ENCODE assay signal across 10 cellular contexts in the genomic region with DNA sequence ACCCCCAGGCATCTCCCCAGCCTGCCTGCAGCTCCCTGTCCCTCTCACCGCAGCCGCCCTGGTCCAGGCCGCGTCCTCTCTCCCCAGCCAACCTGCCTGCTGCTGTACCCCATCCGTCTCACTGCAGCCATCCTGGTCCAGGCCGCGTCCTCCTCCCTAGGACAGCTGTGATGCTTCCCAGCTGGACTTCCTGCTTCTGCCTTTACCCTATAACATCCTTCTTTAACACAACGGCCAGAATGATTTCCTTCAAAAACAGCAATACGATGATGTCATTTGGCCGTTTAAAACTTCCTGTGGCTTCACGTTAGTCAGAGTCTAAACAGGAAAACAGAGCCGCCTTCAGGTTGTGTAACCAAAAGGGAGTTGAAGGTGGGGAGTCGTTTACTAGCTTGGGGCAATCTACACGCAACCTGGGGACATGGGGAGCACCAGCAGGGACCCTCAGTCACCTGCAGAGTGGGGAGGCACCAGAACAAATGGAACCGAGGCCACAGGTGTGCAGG. TPM values are rescaled to one million over a fixed set of nuclear protein-coding genes. Genes with fewer than 3 reads are reported as not detected.
DNase-seq lines count a peak whose midpoint lies in the region; ATAC-seq and TF ChIP-seq lines count a peak whose summit lies in the region.
"Had no signal": no experiment of that assay in that cellular context is flagged by ENCODE, and none has a peak within 500 bp of the region (broad histone marks: within the 10 kb centered on the region; RNA-seq: fewer than 3 reads in every experiment).

No MANE protein-coding gene starts in this region.

- no peak overlapping the region for H3K4me3 ChIP-seq in fibroblast of villous mesenchyme (ENCODE audit: low read depth, low read length)
- H3K4me3 ChIP-seq: adrenal gland had no signal

- ATAC-seq in HG03460 (IDR thresholded peaks at IDR 0.05; ENCODE audit: unreplicated experiment) = no peak

- peak; percentile 94 for DNase-seq in AML-193 (lab: John Stamatoyannopoulos, UW)
- peak; percentile 93 for DNase-seq in HCEC 1CT
- peak; percentile 55 for DNase-seq in SW480 (ENCODE audit: low spot score)
- peak; percentile 89 for DNase-seq in fibroblast of villous mesenchyme (ENCODE audit: low read depth)
- DNase-seq in nucleus accumbens (lab: John Stamatoyannopoulos, UW) = no peak
- DNase-seq in COLO829 (ENCODE audit: low spot score) = no peak
- DNase-seq in NCI-H82 treated with DMSO at 0.1 percent for 48 hours (lab: John Stamatoyannopoulos, UW; ENCODE audit: unreplicated experiment) = no peak
- DNase-seq: adrenal gland, immature natural killer cell had no signal

- TF ChIP-seq CTCF in fibroblast of villous mesenchyme (IDR thresholded peaks at IDR 0.05; ENCODE audit: insufficient read depth, low read depth, low read length) = peak; percentile 12

RNA-seq across cellular contexts. Expression of gene ZFAND2A, which starts 32.2 kb away (rescaled TPM):
- total RNA-seq in fibroblast of villous mesenchyme = 11.7 and 17.4 TPM in 2 replicates

RNA-seq across cellular contexts. Expression of gene UNCX, which starts 40.4 kb away (rescaled TPM):
- total RNA-seq in fibroblast of villous mesenchyme = not detected in 2 replicates
- total RNA-seq: adrenal gland had no signal

Comparison
In these comparisons a context has a peak if more than half of its experiments do, and no peak if none do; other contexts are left out.
1. DNase-seq: peak in AML-193 (2 of 2), HCEC 1CT (single experiment), SW480 (single experiment) and fibroblast of villous mesenchyme (single experiment); none in nucleus accumbens (0 of 56), COLO829 (single experiment) and NCI-H82 treated with DMSO at 0.1 percent for 48 hours (single experiment).